8 cellular contexts compared by ENCODE assay signal in the genomic region with DNA sequence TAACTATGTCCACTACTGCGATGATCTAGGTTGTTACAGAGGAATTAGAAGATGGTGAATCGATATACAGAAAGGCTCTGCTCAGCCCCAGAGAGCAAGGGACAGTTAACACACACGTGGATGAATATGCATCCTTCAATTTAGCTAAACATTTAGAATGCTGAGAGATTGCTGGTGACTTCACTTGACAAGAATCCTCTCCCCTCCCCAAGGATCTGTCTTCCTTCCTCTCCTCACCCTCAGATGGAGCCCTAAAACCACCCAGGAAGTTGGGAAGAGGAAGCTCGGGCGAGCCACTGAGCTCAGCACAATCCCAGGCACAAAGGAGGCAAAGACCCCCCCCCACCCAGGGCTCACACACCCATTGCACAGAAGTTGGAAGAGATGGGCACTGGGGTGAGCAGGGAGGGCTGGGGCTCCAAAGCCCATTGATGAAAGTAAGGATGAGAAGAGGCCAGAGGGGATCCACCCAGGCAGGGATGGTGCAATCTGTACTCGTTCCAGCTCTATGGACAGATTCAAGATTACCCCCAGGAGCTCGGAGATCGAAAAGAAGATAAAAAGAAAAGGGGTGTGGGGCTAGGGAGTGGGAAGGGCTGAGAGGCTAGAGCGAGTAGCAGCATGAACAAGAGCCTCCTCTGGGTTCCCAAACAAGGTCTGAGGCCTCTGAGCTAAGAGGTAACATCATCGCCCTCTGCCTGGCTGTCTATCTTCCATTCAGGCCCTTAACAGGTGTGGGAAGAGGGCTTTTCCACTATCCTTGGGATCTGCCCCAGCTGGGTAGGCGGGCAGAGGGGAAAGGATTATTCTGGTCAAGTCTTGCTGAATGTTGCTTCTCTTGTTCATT. TPM values are rescaled to one million over a fixed set of nuclear protein-coding genes. Genes with fewer than 3 reads are reported as not detected.
A peak's percentile ranks its signal among the peaks of the same experiment; 100 is the strongest.
DNase-seq lines count a peak whose midpoint lies in the region; ATAC-seq, FAIRE-seq and TF ChIP-seq lines count a peak whose summit lies in the region.

No MANE protein-coding gene starts in this region.

- no peaks in the 10 kb centered on the region for H3K9me3 Mint-ChIP-seq in CD8-positive, alpha-beta T cell
- H3K9me3 Mint-ChIP-seq in activated naive CD8-positive, alpha-beta T cell (ENCODE audit: low read depth), result no peaks in the 10 kb centered on the region

- H3K27ac ChIP-seq in CD8-positive, alpha-beta T cell (ENCODE audit: low read depth, low read length), result peak overlapping the region; percentile 73
- H3K27ac ChIP-seq in KMS-11 (peak overlapping the region; percentile 68), hepatocyte (peak overlapping the region; percentile 99), small intestine (ENCODE audit: low read depth in 1 of 2, low read length in 1 of 2) (peak overlapping the region; percentile 85 to 93)

- no peaks in the 10 kb centered on the region for H3K27me3 Mint-ChIP-seq in CD8-positive, alpha-beta T cell (ENCODE audit: low read depth)
- no peaks in the 10 kb centered on the region for H3K27me3 Mint-ChIP-seq in activated naive CD8-positive, alpha-beta T cell

- H3K4me3 Mint-ChIP-seq in CD8-positive, alpha-beta T cell, result peak overlapping the region; percentile 84
- H3K4me3 Mint-ChIP-seq in activated naive CD8-positive, alpha-beta T cell, result peak overlapping the region; percentile 91

- no peak for DNase-seq in CD8-positive, alpha-beta T cell
- peak; percentile 49 for DNase-seq in hepatocyte (ENCODE audit: low spot score)
- no peak for DNase-seq in small intestine
- no peak for DNase-seq in KG1 (lab: John Stamatoyannopoulos, UW)
- no peak for DNase-seq in MV-4-11 (lab: John Stamatoyannopoulos, UW)

- H3K4me1 ChIP-seq in CD8-positive, alpha-beta T cell (ENCODE audit: insufficient read depth, low read length), result peaks cover 21% of the 10 kb centered on the region
- H3K4me1 ChIP-seq in KMS-11 (ENCODE audit: low read depth, poor library complexity, severe bottlenecking), result peaks cover 26% of the 10 kb centered on the region
- H3K4me1 ChIP-seq in hepatocyte (ENCODE audit: insufficient read depth), result peaks cover 16% of the 10 kb centered on the region
- no peaks in the 10 kb centered on the region for H3K4me1 ChIP-seq in small intestine (ENCODE audit: control insufficient read depth in 2 of 2, insufficient read depth in 1 of 2, low read depth in 1 of 2, low read length in 1 of 2)

- H3K79me2 ChIP-seq in KMS-11 (ENCODE audit: insufficient read depth, low read depth), result peaks cover 26% of the 10 kb centered on the region
- H3K79me2 ChIP-seq in hepatocyte, result peaks cover 37% of the 10 kb centered on the region

- H3K4me2 ChIP-seq in KMS-11 (peak overlapping the region; percentile 56), hepatocyte (peak overlapping the region; percentile 80)

- peaks cover 3% of the 10 kb centered on the region for H3K36me3 ChIP-seq in CD8-positive, alpha-beta T cell (ENCODE audit: insufficient read depth, low read length)
- H3K36me3 ChIP-seq in KMS-11 (ENCODE audit: insufficient read depth) (no peaks in the 10 kb centered on the region), hepatocyte (replicated peaks; ENCODE audit: insufficient read depth, low read depth) (no peaks in the 10 kb centered on the region), small intestine (ENCODE audit: control insufficient read depth in 2 of 2, insufficient read depth in 2 of 2, low read length in 2 of 2) (peaks cover 0 to 2% of the 10 kb centered on the region in 2 donors)

- no peak for FAIRE-seq in small intestine (lab: Jason Lieb, UNC)

- POLR2A ChIA-PET in CD8-positive, alpha-beta T cell (lab: Charles Lee), result interaction anchor here (0.6 to 1.8 kb wide), 2 partner anchors 61 to 84 kb away, joined by 3 to 7 read pairs; partner anchors contain the start of gene OTUD5

- peak overlapping the region; percentile 93 for H3K27ac Mint-ChIP-seq in CD8-positive, alpha-beta T cell
- peak overlapping the region; percentile 88 for H3K27ac Mint-ChIP-seq in activated naive CD8-positive, alpha-beta T cell

- H4K20me1 ChIP-seq in KMS-11 (ENCODE audit: insufficient read depth) (no peaks in the 10 kb centered on the region), hepatocyte (ENCODE audit: insufficient read depth, poor library complexity, severe bottlenecking) (no peaks in the 10 kb centered on the region)

- CTCF ChIA-PET in CD8-positive, alpha-beta T cell (lab: Charles Lee), result no interaction called here

- peaks cover 35% of the 10 kb centered on the region for H3K4me1 Mint-ChIP-seq in CD8-positive, alpha-beta T cell (ENCODE audit: low read depth)
- peaks cover 34% of the 10 kb centered on the region for H3K4me1 Mint-ChIP-seq in activated naive CD8-positive, alpha-beta T cell (ENCODE audit: low read depth)

- no peaks in the 10 kb centered on the region for H3K27me3 ChIP-seq in CD8-positive, alpha-beta T cell (ENCODE audit: insufficient read depth, low read length)
- H3K27me3 ChIP-seq in KMS-11 (ENCODE audit: insufficient read depth, low read depth) (no peaks in the 10 kb centered on the region), hepatocyte (no peaks in the 10 kb centered on the region), small intestine (ENCODE audit: control insufficient read depth in 2 of 2, insufficient read depth in 2 of 2, low read length in 2 of 2) (no peaks in the 10 kb centered on the region)

- peak overlapping the region; percentile 74; the same call in 1 of the 2 replicates for H3K9ac ChIP-seq in KMS-11

- H2AFZ ChIP-seq in KMS-11 (ENCODE audit: low read depth), result peak overlapping the region; percentile 36; the same call in 1 of the 2 replicates
- no peak overlapping the region for H2AFZ ChIP-seq in hepatocyte

- ATAC-seq in CD8-positive, alpha-beta T cell, result no peak
- no peak for ATAC-seq in HG02852 (IDR thresholded peaks at IDR 0.05; ENCODE audit: unreplicated experiment)

- WGBS in hepatocyte (ENCODE audit: low lambda C conversion rate, missing lambda C conversion rate), result 38% methylated on average over 11 of the region's 11 CpGs
- 15 to 32% (median 19%) methylated on average over 10 to 11 of the region's 11 CpGs for WGBS in small intestine, 3 donors

- intact Hi-C loops in CD8-positive, alpha-beta T cell (cut with DNase I, micrococcal nuclease), result loop anchor here (2.0 kb wide), 4 partner anchors 59 to 305 kb away; no protein-coding TSS in a partner anchor

- H3K9me3 ChIP-seq in CD8-positive, alpha-beta T cell (ENCODE audit: low read length), result no peaks in the 10 kb centered on the region
- H3K9me3 ChIP-seq in hepatocyte (ENCODE audit: low read depth) (no peaks in the 10 kb centered on the region), small intestine (ENCODE audit: control insufficient read depth, low read depth) (no peaks in the 10 kb centered on the region)

- H3K4me3 ChIP-seq in CD8-positive, alpha-beta T cell (ENCODE audit: low read depth, low read length), result peak overlapping the region; percentile 50
- H3K4me3 ChIP-seq in KMS-11 (IDR thresholded peaks at IDR 0.05; ENCODE audit: insufficient read depth, low read depth, low read length) (no peak overlapping the region), hepatocyte (peak overlapping the region; percentile 69), small intestine (ENCODE audit: low read depth in 1 of 2, low read length in 2 of 2) (peak overlapping the region; percentile 73 to 80)

- H3K9me2 ChIP-seq in hepatocyte (replicated peaks; ENCODE audit: insufficient read depth), result no peaks in the 10 kb centered on the region

- no peak for TF ChIP-seq CTCF in CD8-positive, alpha-beta T cell (IDR thresholded peaks at IDR 0.05)
- TF ChIP-seq CTCF in KMS-11 (conservative IDR thresholded peaks at IDR 0.05; ENCODE audit: low read depth, low read length) (no peak), hepatocyte (IDR thresholded peaks at IDR 0.05; ENCODE audit: poor library complexity) (no peak)

- H3K36me3 Mint-ChIP-seq in CD8-positive, alpha-beta T cell, result peaks cover 17% of the 10 kb centered on the region
- H3K36me3 Mint-ChIP-seq in activated naive CD8-positive, alpha-beta T cell, result peaks cover 3% of the 10 kb centered on the region

RNA-seq across cellular contexts. Expression of gene TFE3, which starts 1.3 kb away (rescaled TPM):
- total RNA-seq in CD8-positive, alpha-beta T cell, result 10 to 100 TPM; 35.7 to 39.7 TPM
- total RNA-seq in hepatocyte, result 37.0 and 38.3 TPM in 2 replicates
- 59.8 and 80.0 TPM in 2 replicates for polyA plus RNA-seq in hepatocyte
- polyA plus RNA-seq in small intestine, result 10 to 100 TPM; 23.3 to 23.8 (median 23.5) TPM

RNA-seq across cellular contexts. Expression of gene CCDC120, which starts 16.9 kb away (rescaled TPM):
- total RNA-seq in CD8-positive, alpha-beta T cell, result 10 to 100 TPM; 13.0 to 18.0 TPM
- 5.1 and 7.0 TPM in 2 replicates for total RNA-seq in hepatocyte
- polyA plus RNA-seq in hepatocyte, result 19.1 and 19.3 TPM in 2 replicates
- polyA plus RNA-seq in small intestine, result 10 to 100 TPM in 2 of 3 donors, 1 to 10 TPM in 1; 5.7 to 15.7 (median 13.2) TPM

RNA-seq across cellular contexts. Expression of gene PRAF2, which starts 31.9 kb away (rescaled TPM):
- 10 to 100 TPM; 16.7 to 17.5 TPM for total RNA-seq in CD8-positive, alpha-beta T cell
- 4.1 and 6.7 TPM in 2 replicates for total RNA-seq in hepatocyte
- polyA plus RNA-seq in hepatocyte (59.7 and 76.9 TPM in 2 replicates), small intestine (10 to 100 TPM in 1 of 3 donors, 1 to 10 TPM in 2; 1.3 to 12.8 (median 4.6) TPM)

RNA-seq across cellular contexts. Expression of gene WDR45, which starts 37.8 kb away (rescaled TPM):
- total RNA-seq in CD8-positive, alpha-beta T cell, result 10 to 100 TPM; 54.4 to 58.2 TPM
- 59.6 and 69.5 TPM in 2 replicates for total RNA-seq in hepatocyte
- polyA plus RNA-seq in hepatocyte, result 67.7 and 74.7 TPM in 2 replicates
- polyA plus RNA-seq in small intestine, result 100 to 1,000 TPM in 1 of 3 donors, 10 to 100 TPM in 2; 49.6 to 122 (median 96.6) TPM

RNA-seq across cellular contexts. Expression of gene GRIPAP1, which starts 39.8 kb away (rescaled TPM):
- total RNA-seq in CD8-positive, alpha-beta T cell, result 100 to 1,000 TPM; 102 to 114 TPM
- 17.8 and 20.2 TPM in 2 replicates for total RNA-seq in hepatocyte
- polyA plus RNA-seq in hepatocyte (30.6 and 31.4 TPM in 2 replicates), small intestine (10 to 100 TPM; 18.1 to 26.7 (median 26.4) TPM)
